22 cellular contexts compared by ENCODE assay signal in genomic region chr20:16327606-16328005, GRCh38.
"Had no signal": no experiment of that assay in that cellular context is flagged by ENCODE, and none has a peak within 500 bp of the region (broad histone marks: within the 10 kb centered on the region; RNA-seq: fewer than 3 reads in every experiment).

No MANE protein-coding gene starts in this region.

- H3K9me3 ChIP-seq: ovary, right lobe of liver, uterus had no signal

- H3K36me3 ChIP-seq: lower lobe of right lung, ovary, right lobe of liver, uterus had no signal

- H3K4me1 ChIP-seq: lower lobe of right lung, right lobe of liver, tibial nerve, uterus had no signal

- H3K27me3 ChIP-seq: ovary, right lobe of liver, tibial nerve, uterus had no signal

- FAIRE-seq: islet of Langerhans, kidney had no signal

- H3K27ac ChIP-seq: lower lobe of right lung, ovary, right lobe of liver, tibial nerve, uterus had no signal

- ATAC-seq: lower lobe of right lung; naive thymus-derived CD4-positive, alpha-beta T cell; natural killer cell treated with Interleukin-12 subunit alpha and Interleukin-12 subunit beta and Interleukin-15 and Interleukin-18, amount 100 ng/mL, for 72 hours; right lobe of liver; stimulated activated memory B cell treated with anti-CD40 and anti-IgM and Interleukin-4, amounts not matched to agents 10 μg/mL and 1 μg/mL and 100 μg/mL, for 72 hours; stimulated activated naive CD8-positive, alpha-beta T cell treated with anti-CD3 and anti-CD28 coated beads, Interleukin-15, amount 100 ng/mL, for 72 hours had no signal

- H3K4me3 ChIP-seq: lower lobe of right lung, ovary, right lobe of liver, smooth muscle cell, tibial nerve, uterus had no signal

- DNase-seq: hypothalamus; immature natural killer cell; kidney; lower lobe of right lung; mesendoderm; naive thymus-derived CD4-positive, alpha-beta T cell; ovary; retina; right lobe of liver; stimulated activated CD4-positive, alpha-beta T cell treated with anti-CD3 and anti-CD28 coated beads, Interleukin-1b, Interleukin-23, amount 100 ng/mL, for 48 hours; stimulated activated CD4-positive, alpha-beta T cell treated with anti-CD3 and anti-CD28 coated beads, Interleukin-2, amount 100 ng/mL, for 48 hours; stimulated activated CD4-positive, alpha-beta T cell treated with anti-CD3 and anti-CD28 coated beads, Interleukin-4, amount 100 ng/mL, for 4 hours; stimulated activated CD8-positive, alpha-beta memory T cell treated with anti-CD3 and anti-CD28 coated beads, Interleukin-4, amount 100 ng/mL, for 48 hours; stimulated activated naive CD4-positive, alpha-beta T cell treated with Interleukin-2 at 50 U/mL for 16 hours; stimulated activated naive CD8-positive, alpha-beta T cell treated with anti-CD3 and anti-CD28 coated beads, Interleukin-15, amount 100 ng/mL, for 72 hours; substantia nigra; uterus had no signal
